ENCODE assay signal across 18 cellular contexts in genomic region chr19:11050323-11051114, GRCh38. TPM values are rescaled to one million over a fixed set of nuclear protein-coding genes. Genes with fewer than 3 reads are reported as not detected.
A peak's percentile ranks its signal among the peaks of the same experiment; 100 is the strongest.
DNase-seq lines count a peak whose midpoint lies in the region; ATAC-seq and TF ChIP-seq lines count a peak whose summit lies in the region.
"Had no signal": no experiment of that assay in that cellular context is flagged by ENCODE, and none has a peak within 500 bp of the region (broad histone marks: within the 10 kb centered on the region; RNA-seq: fewer than 3 reads in every experiment).

No MANE protein-coding gene starts in this region.

- intact Hi-C loops in breast epithelium (cut with DNase I; ENCODE audit: low total_unique reads) (no loop called here), MCF 10A (cut with micrococcal nuclease) (no loop called here)

- TF ChIP-seq POLR2A in breast epithelium (IDR thresholded peaks at IDR 0.05): no peak

- H3K9ac ChIP-seq in NT2/D1 (ENCODE audit: insufficient read length, low read depth) (peak overlapping the region; percentile 34), endodermal cell (ENCODE audit: extremely low read depth, low read length, poor library complexity, severe bottlenecking) (no peak overlapping the region)

- peak overlapping the region; percentile 69 to 70 for H3K27ac ChIP-seq in breast epithelium
- H3K27ac ChIP-seq in endodermal cell (ENCODE audit: low read depth, low read length): peak overlapping the region; percentile 8

- H3K9me3 ChIP-seq in breast epithelium: no peaks in the 10 kb centered on the region
- no peaks in the 10 kb centered on the region for H3K9me3 ChIP-seq in NT2/D1 (ENCODE audit: insufficient read depth, low read length)
- H3K9me3 ChIP-seq in endodermal cell (ENCODE audit: control insufficient read depth, low read length): no peaks in the 10 kb centered on the region

- no peaks in the 10 kb centered on the region for H3K27me3 ChIP-seq in breast epithelium
- no peaks in the 10 kb centered on the region for H3K27me3 ChIP-seq in NT2/D1 (ENCODE audit: insufficient read depth, insufficient read length)
- no peaks in the 10 kb centered on the region for H3K27me3 ChIP-seq in endodermal cell (ENCODE audit: control insufficient read depth, insufficient read depth, low read length, poor library complexity, severe bottlenecking)

- no peak overlapping the region for H3K4me3 ChIP-seq in breast epithelium
- no peak overlapping the region for H3K4me3 ChIP-seq in NT2/D1 (ENCODE audit: insufficient read length, low read depth)
- no peak overlapping the region for H3K4me3 ChIP-seq in endodermal cell (ENCODE audit: low read length)

- no peaks in the 10 kb centered on the region for H3K4me1 ChIP-seq in breast epithelium
- peaks cover 19% of the 10 kb centered on the region for H3K4me1 ChIP-seq in NT2/D1 (ENCODE audit: insufficient read depth, insufficient read length)
- no peaks in the 10 kb centered on the region for H3K4me1 ChIP-seq in endodermal cell (ENCODE audit: control insufficient read depth, insufficient read depth, low read length)

- CTCF ChIA-PET in MCF 10A (lab: Yijun Ruan, JAX): interaction anchor here (0.7 to 1.3 kb wide), 3 partner anchors 14 to 109 kb away, joined by 3 read pairs; no protein-coding TSS in a partner anchor

- H3K9me3 Mint-ChIP-seq in MCF 10A (ENCODE audit: unreplicated experiment) (no peaks in the 10 kb centered on the region), endodermal cell (no peaks in the 10 kb centered on the region)
- H3K9me3 Mint-ChIP-seq in stimulated activated effector memory CD8-positive, alpha-beta T cell treated with anti-CD3 and anti-CD28 coated beads, Interleukin-12 subunit alpha, Interleukin-12 subunit beta, amount 100 ng/mL, for 72 hours: no peaks in the 10 kb centered on the region

- no peak for TF ChIP-seq CTCF in breast epithelium (IDR thresholded peaks at IDR 0.05)
- TF ChIP-seq CTCF in MCF 10A (IDR thresholded peaks at IDR 0.05; ENCODE audit: unreplicated experiment): no peak
- no peak for TF ChIP-seq CTCF in endodermal cell (conservative IDR thresholded peaks at IDR 0.05)

- DNase-seq in breast epithelium (ENCODE audit: low spot score in 2 of 2) (peak in 1 of 2 donors; percentile 40), MCF 10A (ENCODE audit: unreplicated experiment) (no peak), NT2/D1 (ENCODE audit: low read depth, low spot score) (no peak), endodermal cell (no peak), pons (ENCODE audit: low spot score) (no peak)
- DNase-seq in stimulated activated effector memory CD8-positive, alpha-beta T cell treated with anti-CD3 and anti-CD28 coated beads, Interleukin-12 subunit alpha, Interleukin-12 subunit beta, amount 100 ng/mL, for 72 hours (ENCODE audit: low spot score in 2 of 2): no peak
- no peak for DNase-seq in effector CD8-positive, alpha-beta T cell (lab: John Stamatoyannopoulos, UW)
- DNase-seq: ACHN; activated CD8-positive, alpha-beta memory T cell treated with anti-CD3 and anti-CD28 coated beads for 24 hours; cerebellar nuclear complex; COR-L47; EL; hypothalamus; kidney; NCI-H2081 treated with DMSO at 0.1 percent for 48 hours; NCI-H510A treated with DMSO at 0.1 percent for 48 hours; stimulated activated CD4-positive, alpha-beta T cell treated with anti-CD3 and anti-CD28 coated beads, Interleukin-2, amount 100 ng/mL, for 24 hours had no signal

- H3K4me3 Mint-ChIP-seq in MCF 10A (ENCODE audit: unreplicated experiment) (no peak overlapping the region), endodermal cell (no peak overlapping the region)
- no peak overlapping the region for H3K4me3 Mint-ChIP-seq in stimulated activated effector memory CD8-positive, alpha-beta T cell treated with anti-CD3 and anti-CD28 coated beads, Interleukin-12 subunit alpha, Interleukin-12 subunit beta, amount 100 ng/mL, for 72 hours

- H3K4me1 Mint-ChIP-seq in MCF 10A (ENCODE audit: insufficient read depth, unreplicated experiment) (no peaks in the 10 kb centered on the region), endodermal cell (no peaks in the 10 kb centered on the region)
- peaks cover 17% of the 10 kb centered on the region for H3K4me1 Mint-ChIP-seq in stimulated activated effector memory CD8-positive, alpha-beta T cell treated with anti-CD3 and anti-CD28 coated beads, Interleukin-12 subunit alpha, Interleukin-12 subunit beta, amount 100 ng/mL, for 72 hours

- H3K36me3 Mint-ChIP-seq in MCF 10A (ENCODE audit: insufficient read depth, unreplicated experiment): peaks cover 48% of the 10 kb centered on the region
- H3K36me3 Mint-ChIP-seq in endodermal cell (ENCODE audit: low read depth): peaks cover 49% of the 10 kb centered on the region
- H3K36me3 Mint-ChIP-seq in stimulated activated effector memory CD8-positive, alpha-beta T cell treated with anti-CD3 and anti-CD28 coated beads, Interleukin-12 subunit alpha, Interleukin-12 subunit beta, amount 100 ng/mL, for 72 hours: peaks cover 24% of the 10 kb centered on the region

- H3K36me3 ChIP-seq in breast epithelium: no peaks in the 10 kb centered on the region
- H3K36me3 ChIP-seq in NT2/D1 (ENCODE audit: insufficient read depth, insufficient read length, low read length): peaks cover 80% of the 10 kb centered on the region
- H3K36me3 ChIP-seq in endodermal cell (ENCODE audit: control insufficient read depth, insufficient read depth, low read length): peaks cover 67% of the 10 kb centered on the region

- POLR2A ChIA-PET in MCF 10A (lab: Yijun Ruan, JAX): no interaction called here

- ATAC-seq in stimulated activated effector memory CD8-positive, alpha-beta T cell treated with anti-CD3 and anti-CD28 coated beads, Interleukin-12 subunit alpha, Interleukin-12 subunit beta, amount 100 ng/mL, for 72 hours: no peak
- ATAC-seq in HG02623 (IDR thresholded peaks at IDR 0.05; ENCODE audit: unreplicated experiment): no peak

- H3K27ac Mint-ChIP-seq in MCF 10A (ENCODE audit: low read depth, unreplicated experiment) (no peak overlapping the region), endodermal cell (no peak overlapping the region)
- H3K27ac Mint-ChIP-seq in stimulated activated effector memory CD8-positive, alpha-beta T cell treated with anti-CD3 and anti-CD28 coated beads, Interleukin-12 subunit alpha, Interleukin-12 subunit beta, amount 100 ng/mL, for 72 hours: peak overlapping the region; percentile 97

- WGBS in endodermal cell (ENCODE audit: insufficient coverage in 1 of 2, insufficient read length in 1 of 2), 2 experiments: 96 to 97% methylated on average over 4 to 9 of the region's 9 CpGs

- BruUV-seq in MCF 10A (replicated peaks; lab: Mats Ljungman, UMichigan): no TSS peak

- H3K27me3 Mint-ChIP-seq in MCF 10A (ENCODE audit: insufficient read depth, unreplicated experiment) (no peaks in the 10 kb centered on the region), endodermal cell (ENCODE audit: insufficient read depth) (no peaks in the 10 kb centered on the region)

RNA-seq across cellular contexts. Expression of gene LDLR, which starts 38.7 kb away (rescaled TPM):
- total RNA-seq in breast epithelium: 10 to 100 TPM; 12.6 to 47.4 (median 45.6) TPM
- 126 and 127 TPM in 2 replicates for total RNA-seq in MCF 10A (2022)
- total RNA-seq in endodermal cell: 100 to 1,000 TPM in 1 of 2 donors, 10 to 100 TPM in 1; 61.0 to 101 TPM
- polyA plus RNA-seq in endodermal cell (2013, experiment 1 of 2): 105 TPM
- polyA plus RNA-seq in endodermal cell (2013, experiment 2 of 2): 103 TPM
